ENCODE assay signal across 8 cellular contexts in genomic region chr6:167825059-167825758, GRCh38. TPM values are rescaled to one million over a fixed set of nuclear protein-coding genes. Genes with fewer than 3 reads are reported as not detected.
DNase-seq lines count a peak whose midpoint lies in the region; ATAC-seq, FAIRE-seq and TF ChIP-seq lines count a peak whose summit lies in the region.

No MANE protein-coding gene starts in this region.

- peaks cover 26% of the 10 kb centered on the region for H4K20me1 ChIP-seq in astrocyte (ENCODE audit: insufficient read depth, low read length)

- H3K4me2 ChIP-seq in astrocyte (ENCODE audit: low read length), result peak overlapping the region; percentile 99

- H3K4me1 ChIP-seq in astrocyte (ENCODE audit: insufficient read depth, low read length) (peaks cover 12% of the 10 kb centered on the region), right lobe of liver (peaks cover 0 to 25% (median 13%) of the 10 kb centered on the region in 4 donors), tibial artery (peaks cover 0 to 23% (median 16%) of the 10 kb centered on the region in 4 donors)

- H2AFZ ChIP-seq in astrocyte (ENCODE audit: low read depth, low read length), result peak overlapping the region; percentile 96

- H3K27me3 Mint-ChIP-seq in activated T-cell treated with anti-CD3 and anti-CD28 coated beads, Interleukin-2, amount 50 U/mL, for 72 hours (ENCODE audit: low read depth), result peaks cover 57% of the 10 kb centered on the region
- no peaks in the 10 kb centered on the region for H3K27me3 Mint-ChIP-seq in astrocyte (ENCODE audit: low read depth, unreplicated experiment)

- H3K4me3 ChIP-seq in astrocyte (ENCODE audit: insufficient read depth, low read depth, low read length), result peak overlapping the region; percentile 80
- H3K4me3 ChIP-seq in right lobe of liver, result peak overlapping the region; percentile 58 to 72 (median 60)
- peak overlapping the region; percentile 58 to 82 for H3K4me3 ChIP-seq in tibial artery

- H3K27ac ChIP-seq in astrocyte (ENCODE audit: low read depth, low read length) (no peak overlapping the region), right lobe of liver (peak overlapping the region; percentile 34 to 78 (median 38)), tibial artery (peak overlapping the region in 1 of 2 donors; percentile 58)

- H3K27me3 ChIP-seq in astrocyte (ENCODE audit: insufficient read depth, low read length) (no peaks in the 10 kb centered on the region), right lobe of liver (no peaks in the 10 kb centered on the region), tibial artery (no peaks in the 10 kb centered on the region)

- H3K36me3 ChIP-seq in astrocyte (ENCODE audit: insufficient read depth, low read length) (no peaks in the 10 kb centered on the region), right lobe of liver (no peaks in the 10 kb centered on the region), tibial artery (no peaks in the 10 kb centered on the region)

- WGBS in right lobe of liver (ENCODE audit: insufficient coverage, low coverage, low lambda C conversion rate, missing lambda C conversion rate), result 1% methylated on average over 25 of the region's 29 CpGs

- H3K4me3 Mint-ChIP-seq in activated T-cell treated with anti-CD3 and anti-CD28 coated beads, Interleukin-2, amount 50 U/mL, for 72 hours, result peak overlapping the region; percentile 91 to 93
- H3K4me3 Mint-ChIP-seq in astrocyte (ENCODE audit: unreplicated experiment), result peak overlapping the region; percentile 94

- no peaks in the 10 kb centered on the region for H3K9me3 ChIP-seq in astrocyte (ENCODE audit: insufficient read depth, low read depth, low read length)
- H3K9me3 ChIP-seq in right lobe of liver, result no peaks in the 10 kb centered on the region
- H3K9me3 ChIP-seq in tibial artery, result no peaks in the 10 kb centered on the region

- H3K36me3 Mint-ChIP-seq in activated T-cell treated with anti-CD3 and anti-CD28 coated beads, Interleukin-2, amount 50 U/mL, for 72 hours (ENCODE audit: insufficient read depth in 2 of 2), result peaks cover 3 to 10% of the 10 kb centered on the region in 2 donors
- H3K36me3 Mint-ChIP-seq in astrocyte (ENCODE audit: low read depth, unreplicated experiment), result no peaks in the 10 kb centered on the region

- DNase-seq in activated T-cell treated with anti-CD3 and anti-CD28 coated beads, Interleukin-2, amount 50 U/mL, for 72 hours, result no peak
- DNase-seq in activated T-cell treated with anti-CD3 and anti-CD28 coated beads, Interleukin-2, amount 50 U/mL, for 48 hours, result no peak
- DNase-seq in astrocyte (ENCODE audit: low read depth) (no peak), right lobe of liver (peak in 2 of 3 donors; percentile 33 to 73), tibial artery (no peak), hippocampal formation (lab: John Stamatoyannopoulos, UW) (no peak), NCI-H2171 (lab: John Stamatoyannopoulos, UW) (no peak)

- no peak for ATAC-seq in activated T-cell treated with anti-CD3 and anti-CD28 coated beads, Interleukin-2, amount 50 U/mL, for 72 hours (replicated peaks in 1 of 2)
- peak; percentile 33 to 47 (median 39) for ATAC-seq in right lobe of liver
- ATAC-seq in HG03521 (IDR thresholded peaks at IDR 0.05; ENCODE audit: unreplicated experiment), result no peak

- H3K4me1 Mint-ChIP-seq in activated T-cell treated with anti-CD3 and anti-CD28 coated beads, Interleukin-2, amount 50 U/mL, for 72 hours (ENCODE audit: low read depth), result peaks cover 29% of the 10 kb centered on the region
- peaks cover 16% of the 10 kb centered on the region for H3K4me1 Mint-ChIP-seq in astrocyte (ENCODE audit: low read depth, unreplicated experiment)

- intact Hi-C loops in right lobe of liver (cut with DNase I) (no loop called here), tibial artery (cut with DNase I; ENCODE audit: low total_unique reads) (no loop called here)

- H3K79me2 ChIP-seq in astrocyte (ENCODE audit: insufficient read depth, low read length), result peaks cover 27% of the 10 kb centered on the region

- H3K9me3 Mint-ChIP-seq in activated T-cell treated with anti-CD3 and anti-CD28 coated beads, Interleukin-2, amount 50 U/mL, for 72 hours, result no peaks in the 10 kb centered on the region
- peaks cover 4% of the 10 kb centered on the region for H3K9me3 Mint-ChIP-seq in astrocyte (ENCODE audit: unreplicated experiment)

- peak overlapping the region; percentile 28 for H3K9ac ChIP-seq in astrocyte (ENCODE audit: low read length)

- no peak for TF ChIP-seq POLR2A in right lobe of liver (IDR thresholded peaks at IDR 0.05)

- FAIRE-seq in astrocyte (lab: Jason Lieb, UNC), result no peak

- H3K27ac Mint-ChIP-seq in activated T-cell treated with anti-CD3 and anti-CD28 coated beads, Interleukin-2, amount 50 U/mL, for 72 hours, result no peak overlapping the region
- peak overlapping the region; percentile 18 for H3K27ac Mint-ChIP-seq in astrocyte (ENCODE audit: unreplicated experiment)

- no peak for TF ChIP-seq CTCF in astrocyte (IDR thresholded peaks at IDR 0.05; ENCODE audit: insufficient read depth, low read depth, low read length)
- no peak for TF ChIP-seq CTCF in right lobe of liver (IDR thresholded peaks at IDR 0.05)
- no peak for TF ChIP-seq CTCF in tibial artery (IDR thresholded peaks at IDR 0.05)

RNA-seq across cellular contexts. Expression of gene AFDN, which starts 1.5 kb away (rescaled TPM):
- 10 to 100 TPM; 21.6 to 31.9 TPM for total RNA-seq in activated T-cell treated with anti-CD3 and anti-CD28 coated beads, Interleukin-2, amount 50 U/mL, for 72 hours
- total RNA-seq in astrocyte (95.0 and 102 TPM in 2 replicates), right lobe of liver (100 to 1,000 TPM in 1 of 6 experiments, 10 to 100 TPM in 5; 77.0 to 106 (median 85.5) TPM)

Comparison
In these comparisons a context has a peak if more than half of its experiments do, and no peak if none do; other contexts are left out.
1. ATAC-seq: peak in right lobe of liver (4 of 4); none in activated T-cell treated with anti-CD3 and anti-CD28 coated beads, Interleukin-2, amount 50 U/mL, for 72 hours (0 of 2) and HG03521 (single experiment).
2. DNase-seq: peak in right lobe of liver (2 of 3); none in activated T-cell treated with anti-CD3 and anti-CD28 coated beads, Interleukin-2, amount 50 U/mL, for 72 hours (0 of 2), activated T-cell treated with anti-CD3 and anti-CD28 coated beads, Interleukin-2, amount 50 U/mL, for 48 hours (0 of 2), astrocyte (single experiment), tibial artery (0 of 2), hippocampal formation (0 of 2) and NCI-H2171 (single experiment).
3. Peak in every context shown above with its lines, with median percentiles within 50 percentile points of each other: H3K4me3 ChIP-seq.